Comparison of ENCODE assay signal across 14 cellular contexts in the genomic region with DNA sequence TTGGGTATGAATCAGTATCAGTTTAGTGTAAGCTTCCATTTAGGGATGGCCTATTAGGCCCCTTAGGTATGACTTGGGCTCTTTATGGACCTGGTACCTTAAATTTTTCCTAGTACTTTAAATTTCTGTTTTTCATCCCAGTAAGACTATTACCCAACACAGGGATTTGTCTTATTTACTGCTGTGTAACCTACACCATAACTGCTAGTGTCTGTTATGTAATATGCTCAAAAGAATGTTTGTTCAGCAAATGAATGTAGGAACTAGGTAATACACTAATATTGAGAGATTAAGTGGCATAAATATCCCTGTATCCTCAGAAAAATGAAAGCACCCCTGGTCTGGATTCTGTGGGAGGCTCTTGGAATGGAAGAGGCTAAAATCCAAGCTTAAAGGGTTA.
A peak's percentile ranks its signal among the peaks of the same experiment; 100 is the strongest.
DNase-seq lines count a peak whose midpoint lies in the region; ATAC-seq and TF ChIP-seq lines count a peak whose summit lies in the region.
"Had no signal": no experiment of that assay in that cellular context is flagged by ENCODE, and none has a peak within 500 bp of the region (broad histone marks: within the 10 kb centered on the region; RNA-seq: fewer than 3 reads in every experiment).

No MANE protein-coding gene starts in this region.

- ATAC-seq in left lobe of liver = peak; percentile 73
- ATAC-seq: GM23338 had no signal

- TF ChIP-seq CTCF in right atrium auricular region (IDR thresholded peaks at IDR 0.05) = no peak
- TF ChIP-seq CTCF in choroid plexus epithelial cell (conservative IDR thresholded peaks at IDR 0.05; ENCODE audit: low read depth, low read length) = no peak

- H3K36me3 ChIP-seq in right atrium auricular region = peaks cover 22% of the 10 kb centered on the region
- H3K36me3 ChIP-seq: BLaER1 treated with 17β-estradiol and CSF1 and Interleukin-3, amounts not matched to agents 10 nM and 100 nM had no signal

- H3K4me1 ChIP-seq in right atrium auricular region = peaks cover 0 to 17% of the 10 kb centered on the region in 2 donors
- H3K4me1 ChIP-seq: BLaER1 treated with 17β-estradiol and CSF1 and Interleukin-3, amounts not matched to agents 10 nM and 100 nM had no signal

- H3K27me3 ChIP-seq in right atrium auricular region = no peaks in the 10 kb centered on the region
- H3K27me3 ChIP-seq: BLaER1 treated with 17β-estradiol and CSF1 and Interleukin-3, amounts not matched to agents 10 nM and 100 nM had no signal

- intact Hi-C loops in cardiac septum (cut with DNase I) = no loop called here

- H3K27ac ChIP-seq in right atrium auricular region = peak overlapping the region; percentile 69 to 84
- H3K27ac ChIP-seq: BLaER1 treated with 17β-estradiol and CSF1 and Interleukin-3, amounts not matched to agents 10 nM and 100 nM had no signal

- H3K9me3 ChIP-seq in right atrium auricular region = no peaks in the 10 kb centered on the region
- H3K9me3 ChIP-seq: BLaER1 treated with 17β-estradiol and CSF1 and Interleukin-3, amounts not matched to agents 10 nM and 100 nM had no signal

- H3K4me3 ChIP-seq in right atrium auricular region (peak overlapping the region; percentile 1 to 15), choroid plexus epithelial cell (ENCODE audit: low read depth, low read length) (no peak overlapping the region)
- H3K4me3 ChIP-seq: BLaER1 treated with 17β-estradiol and CSF1 and Interleukin-3, amounts not matched to agents 10 nM and 100 nM; GM23338 had no signal

- DNase-seq in NCI-H524 (lab: John Stamatoyannopoulos, UW) (peak; percentile 5 to 40), NCI-H524 treated with DMSO at 0.1 percent for 48 hours (lab: John Stamatoyannopoulos, UW) (no peak), right atrium auricular region (ENCODE audit: low spot score) (no peak), cardiac septum (ENCODE audit: low spot score) (no peak), choroid plexus epithelial cell (ENCODE audit: low read depth) (peak; percentile 33), left lobe of liver (ENCODE audit: low spot score) (no peak), KG1 (lab: John Stamatoyannopoulos, UW) (no peak), NCI-H1048 (lab: John Stamatoyannopoulos, UW) (no peak)
- DNase-seq: ACHN; CD4-positive, CD25-positive, alpha-beta regulatory T cell; DMS53; H9 had no signal

Comparison
In these comparisons a context has a peak if more than half of its experiments do, and no peak if none do; other contexts are left out.
1. DNase-seq: peak in NCI-H524 (2 of 2) and choroid plexus epithelial cell (single experiment); none in NCI-H524 treated with DMSO at 0.1 percent for 48 hours (single experiment), right atrium auricular region (single experiment), cardiac septum (single experiment), left lobe of liver (single experiment), KG1 (single experiment) and NCI-H1048 (single experiment).